In the genomic region with DNA sequence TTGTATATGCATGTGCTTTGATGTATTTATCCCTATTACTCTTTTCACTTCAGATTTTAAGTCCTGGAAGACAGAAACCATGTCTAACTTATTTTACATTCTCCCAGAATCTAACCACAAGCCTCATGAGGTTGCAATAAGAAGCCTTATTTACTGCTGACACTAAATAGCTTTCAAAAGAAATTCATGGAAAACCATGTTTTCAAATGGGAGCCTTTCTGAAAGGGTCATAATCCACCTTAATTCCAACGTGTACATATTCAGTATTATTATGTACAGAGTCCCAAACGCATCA, we compare ENCODE assay signal across 11 cellular contexts. TPM values are rescaled to one million over a fixed set of nuclear protein-coding genes. Genes with fewer than 3 reads are reported as not detected.
A peak's percentile ranks its signal among the peaks of the same experiment; 100 is the strongest.
DNase-seq lines count a peak whose midpoint lies in the region; ATAC-seq and TF ChIP-seq lines count a peak whose summit lies in the region.
"Had no signal": no experiment of that assay in that cellular context is flagged by ENCODE, and none has a peak within 500 bp of the region (broad histone marks: within the 10 kb centered on the region; RNA-seq: fewer than 3 reads in every experiment).

No MANE protein-coding gene starts in this region.

- peaks cover 4 to 32% (median 7%) of the 10 kb centered on the region in 4 donors for H3K36me3 ChIP-seq in upper lobe of left lung

- no peaks in the 10 kb centered on the region for H3K9me3 ChIP-seq in upper lobe of left lung
- H3K9me3 ChIP-seq: right lobe of liver had no signal

- WGBS in upper lobe of left lung, 2 donors = 75% methylated on average over 2 of the region's 2 CpGs

- BruUV-seq in MCF 10A (replicated peaks; lab: Mats Ljungman, UMichigan) = TSS peak; percentile 58

- peaks cover 4% of the 10 kb centered on the region for H3K9me3 Mint-ChIP-seq in activated naive CD4-positive, alpha-beta T cell treated with anti-CD3 and anti-CD28 coated beads, Interleukin-2, amount 50 U/mL, for 24 hours
- H3K9me3 Mint-ChIP-seq in activated naive CD4-positive, alpha-beta T cell treated with anti-CD3 and anti-CD28 coated beads, Interleukin-2, amount 50 U/mL, for 72 hours = peaks cover 4 to 5% of the 10 kb centered on the region in 2 donors
- H3K9me3 Mint-ChIP-seq in MCF 10A (ENCODE audit: unreplicated experiment) = no peaks in the 10 kb centered on the region
- H3K9me3 Mint-ChIP-seq in nephron = no peaks in the 10 kb centered on the region

- H3K27me3 Mint-ChIP-seq in activated naive CD4-positive, alpha-beta T cell treated with anti-CD3 and anti-CD28 coated beads, Interleukin-2, amount 50 U/mL, for 24 hours = no peaks in the 10 kb centered on the region
- H3K27me3 Mint-ChIP-seq in MCF 10A (ENCODE audit: insufficient read depth, unreplicated experiment) (no peaks in the 10 kb centered on the region), nephron (ENCODE audit: low read depth) (peaks cover 3% of the 10 kb centered on the region)

- H3K36me3 Mint-ChIP-seq in activated naive CD4-positive, alpha-beta T cell treated with anti-CD3 and anti-CD28 coated beads, Interleukin-2, amount 50 U/mL, for 24 hours = no peaks in the 10 kb centered on the region
- peaks cover 17 to 52% of the 10 kb centered on the region in 2 donors for H3K36me3 Mint-ChIP-seq in activated naive CD4-positive, alpha-beta T cell treated with anti-CD3 and anti-CD28 coated beads, Interleukin-2, amount 50 U/mL, for 72 hours
- H3K36me3 Mint-ChIP-seq in MCF 10A (ENCODE audit: insufficient read depth, unreplicated experiment) (peaks cover 56% of the 10 kb centered on the region), nephron (ENCODE audit: low read depth) (peaks cover 50% of the 10 kb centered on the region)

- POLR2A ChIA-PET in MCF 10A (lab: Yijun Ruan, JAX) = interaction anchor here (0.6 to 11.5 kb wide), 12 partner anchors 9 to 254 kb away, joined by 3 to 179 read pairs (median 6); a partner anchor contains a TSS

- H3K27ac ChIP-seq in upper lobe of left lung = peak overlapping the region; percentile 6 to 71 (median 60)
- H3K27ac ChIP-seq: right lobe of liver had no signal

- peak overlapping the region; percentile 44 for H3K27ac Mint-ChIP-seq in activated naive CD4-positive, alpha-beta T cell treated with anti-CD3 and anti-CD28 coated beads, Interleukin-2, amount 50 U/mL, for 24 hours
- H3K27ac Mint-ChIP-seq in activated naive CD4-positive, alpha-beta T cell treated with anti-CD3 and anti-CD28 coated beads, Interleukin-2, amount 50 U/mL, for 72 hours = peak overlapping the region in 1 of 2 donors; percentile 77
- peak overlapping the region; percentile 94 for H3K27ac Mint-ChIP-seq in MCF 10A (ENCODE audit: low read depth, unreplicated experiment)
- peak overlapping the region; percentile 39 to 80 (median 79) for H3K27ac Mint-ChIP-seq in nephron

- ATAC-seq in activated naive CD4-positive, alpha-beta T cell treated with anti-CD3 and anti-CD28 coated beads, Interleukin-2, amount 50 U/mL, for 72 hours = no peak
- ATAC-seq in upper lobe of left lung (ENCODE audit: low FRiP score in 2 of 2) (no peak), GM21723 (IDR thresholded peaks at IDR 0.05; ENCODE audit: unreplicated experiment) (no peak)
- ATAC-seq: right lobe of liver had no signal

- H3K4me1 ChIP-seq in upper lobe of left lung = peaks cover 23 to 51% (median 39%) of the 10 kb centered on the region in 4 donors

- CTCF ChIA-PET in MCF 10A (lab: Yijun Ruan, JAX) = interaction anchor here (0.5 to 5.8 kb wide), 4 partner anchors 31 to 144 kb away, joined by 3 to 49 read pairs (median 4); no protein-coding TSS in a partner anchor

- TF ChIP-seq EP300 in upper lobe of left lung (IDR thresholded peaks at IDR 0.05) = no peak

- intact Hi-C loops in MCF 10A (cut with micrococcal nuclease) (loop anchor here (1.0 kb wide), 1 partner anchor 32 kb away; no protein-coding TSS in a partner anchor), posterior vena cava (cut with DNase I) (no loop called here)

- peak overlapping the region; percentile 15 for H3K4me3 Mint-ChIP-seq in activated naive CD4-positive, alpha-beta T cell treated with anti-CD3 and anti-CD28 coated beads, Interleukin-2, amount 50 U/mL, for 24 hours
- peak overlapping the region; percentile 63 for H3K4me3 Mint-ChIP-seq in MCF 10A (ENCODE audit: unreplicated experiment)
- peak overlapping the region in 1 of 3 experiments; percentile 5 for H3K4me3 Mint-ChIP-seq in nephron

- H3K4me1 Mint-ChIP-seq in activated naive CD4-positive, alpha-beta T cell treated with anti-CD3 and anti-CD28 coated beads, Interleukin-2, amount 50 U/mL, for 24 hours = peaks cover 44% of the 10 kb centered on the region
- H3K4me1 Mint-ChIP-seq in MCF 10A (ENCODE audit: insufficient read depth, unreplicated experiment) (peaks cover 52% of the 10 kb centered on the region), nephron (peaks cover 82% of the 10 kb centered on the region)

- no peak for TF ChIP-seq POLR2A in upper lobe of left lung (IDR thresholded peaks at IDR 0.05)

- no peak for DNase-seq in activated naive CD4-positive, alpha-beta T cell treated with anti-CD3 and anti-CD28 coated beads, Interleukin-2, amount 50 U/mL, for 72 hours (ENCODE audit: low spot score in 2 of 2)
- DNase-seq in MCF 10A (ENCODE audit: unreplicated experiment) = no peak
- no peak for DNase-seq in upper lobe of left lung
- DNase-seq in posterior vena cava (ENCODE audit: low spot score) = no peak
- DNase-seq in GM10266 (ENCODE audit: extremely low spot score) = no peak
- DNase-seq: caudate nucleus, NCI-H510A treated with DMSO at 0.1 percent for 48 hours, right lobe of liver had no signal

- H3K4me3 ChIP-seq in upper lobe of left lung = no peak overlapping the region
- H3K4me3 ChIP-seq: right lobe of liver had no signal

- TF ChIP-seq CTCF in MCF 10A (IDR thresholded peaks at IDR 0.05; ENCODE audit: unreplicated experiment) (no peak), nephron (IDR thresholded peaks at IDR 0.05; ENCODE audit: unreplicated experiment in 3 of 3) (no peak), upper lobe of left lung (IDR thresholded peaks at IDR 0.05) (no peak), GM10266 (IDR thresholded peaks at IDR 0.05; ENCODE audit: control insufficient read depth, insufficient read depth, low read depth, missing control alignments) (no peak)

- H3K27me3 ChIP-seq in upper lobe of left lung = no peaks in the 10 kb centered on the region
- H3K27me3 ChIP-seq: right lobe of liver had no signal

RNA-seq across cellular contexts. Expression of a gene that starts 34.4 kb away (rescaled TPM):
- total RNA-seq in activated naive CD4-positive, alpha-beta T cell treated with anti-CD3 and anti-CD28 coated beads, Interleukin-2, amount 50 U/mL, for 72 hours = 10 to 100 TPM; 61.5 to 87.5 TPM
- 130 and 141 TPM in 2 replicates for total RNA-seq in MCF 10A (2022)
- 100 to 1,000 TPM; 154 to 297 (median 223) TPM for total RNA-seq in upper lobe of left lung
- total RNA-seq in posterior vena cava = 100 to 1,000 TPM; 361 to 548 TPM
